24 cellular contexts compared by ENCODE assay signal in genomic region chr21:38929652-38930051, GRCh38.
"Had no signal": no experiment of that assay in that cellular context is flagged by ENCODE, and none has a peak within 500 bp of the region (broad histone marks: within the 10 kb centered on the region; RNA-seq: fewer than 3 reads in every experiment).

No MANE protein-coding gene starts in this region.

- H3K4me3 ChIP-seq: adrenal gland, cardiac muscle cell, colonic mucosa, ovary, tibial nerve had no signal

- H3K9me3 ChIP-seq: adrenal gland, colonic mucosa, ovary had no signal

- H3K36me3 Mint-ChIP-seq: brain; natural killer cell treated with Interleukin-12 subunit alpha and Interleukin-12 subunit beta and Interleukin-15 and Interleukin-18, amount 100 ng/mL, for 72 hours had no signal

- H3K9me3 Mint-ChIP-seq: natural killer cell treated with Interleukin-12 subunit alpha and Interleukin-12 subunit beta and Interleukin-15 and Interleukin-18, amount 100 ng/mL, for 72 hours had no signal

- H3K4me3 Mint-ChIP-seq: activated naive CD4-positive, alpha-beta T cell treated with anti-CD3 and anti-CD28 coated beads for 36 hours; activated naive CD8-positive, alpha-beta T cell treated with anti-CD3 and anti-CD28 coated beads for 36 hours; activated T-cell treated with anti-CD3 and anti-CD28 coated beads, Interleukin-2, amount 50 U/mL, for 72 hours; brain; memory B cell; natural killer cell treated with Interleukin-12 subunit alpha and Interleukin-12 subunit beta and Interleukin-15 and Interleukin-18, amount 100 ng/mL, for 72 hours; T-helper 2 cell treated with Interferon-gamma antibody and Interleukin-4, amounts not matched to agents 5 μg/mL and 100 μg/mL, for 36 hours had no signal

- H3K27ac ChIP-seq: cardiac muscle cell, ovary had no signal

- DNase-seq: activated CD4-positive, alpha-beta T cell treated with anti-CD3 and anti-CD28 coated beads for 4 hours; activated CD4-positive, alpha-beta T cell treated with anti-CD3 and anti-CD28 coated beads, Interleukin-2, amount 50 U/mL, for 4 hours; activated naive CD4-positive, alpha-beta T cell treated with anti-CD3 and anti-CD28 coated beads for 36 hours; activated naive CD8-positive, alpha-beta T cell treated with anti-CD3 and anti-CD28 coated beads for 36 hours; activated T-cell treated with anti-CD3 and anti-CD28 coated beads for 4 hours; activated T-cell treated with anti-CD3 and anti-CD28 coated beads, Interleukin-2, amount 50 U/mL, for 72 hours; adrenal gland; aorta; cerebellar nuclear complex; colonic mucosa; effector CD8-positive, alpha-beta T cell; left cardiac atrium; ovary; stimulated activated CD4-positive, alpha-beta T cell treated with anti-CD3 and anti-CD28 coated beads, Interleukin-15, amount 100 ng/mL, for 24 hours; stimulated activated CD4-positive, alpha-beta T cell treated with anti-CD3 and anti-CD28 coated beads, Interleukin-2, amount 100 ng/mL, for 24 hours; stimulated activated naive CD4-positive, alpha-beta T cell; T-helper 1 cell had no signal

- H3K4me1 Mint-ChIP-seq: memory B cell had no signal

- H3K27ac Mint-ChIP-seq: activated naive CD4-positive, alpha-beta T cell treated with anti-CD3 and anti-CD28 coated beads for 36 hours; activated naive CD8-positive, alpha-beta T cell treated with anti-CD3 and anti-CD28 coated beads for 36 hours; activated T-cell treated with anti-CD3 and anti-CD28 coated beads, Interleukin-2, amount 50 U/mL, for 72 hours; brain; memory B cell; natural killer cell treated with Interleukin-12 subunit alpha and Interleukin-12 subunit beta and Interleukin-15 and Interleukin-18, amount 100 ng/mL, for 72 hours; progenitor cell of endocrine pancreas; T-helper 2 cell treated with Interferon-gamma antibody and Interleukin-4, amounts not matched to agents 5 μg/mL and 100 μg/mL, for 36 hours had no signal

- H3K36me3 ChIP-seq: adrenal gland, cardiac muscle cell, colonic mucosa, ovary, tibial nerve had no signal

- H3K27me3 ChIP-seq: adrenal gland, cardiac muscle cell, colonic mucosa, ovary, tibial nerve had no signal

- ATAC-seq: activated T-cell treated with anti-CD3 and anti-CD28 coated beads, Interleukin-2, amount 50 U/mL, for 72 hours; left cardiac atrium; natural killer cell treated with Interleukin-12 subunit alpha and Interleukin-12 subunit beta and Interleukin-15 and Interleukin-18, amount 100 ng/mL, for 72 hours had no signal

- H3K4me1 ChIP-seq: colonic mucosa had no signal
